Comparison of ENCODE assay signal across 10 cellular contexts in genomic region chr6:109449789-109450673, GRCh38. TPM values are rescaled to one million over a fixed set of nuclear protein-coding genes. Genes with fewer than 3 reads are reported as not detected.
DNase-seq lines count a peak whose midpoint lies in the region; ATAC-seq and TF ChIP-seq lines count a peak whose summit lies in the region.
"Had no signal": no experiment of that assay in that cellular context is flagged by ENCODE, and none has a peak within 500 bp of the region (broad histone marks: within the 10 kb centered on the region; RNA-seq: fewer than 3 reads in every experiment).

No MANE protein-coding gene starts in this region.

- peaks cover 55% of the 10 kb centered on the region for H3K4me1 ChIP-seq in Loucy (ENCODE audit: insufficient read depth, low read length, poor library complexity, severe bottlenecking)
- peaks cover 8% of the 10 kb centered on the region for H3K4me1 ChIP-seq in neural progenitor cell
- peaks cover 0 to 3% of the 10 kb centered on the region in 2 experiments for H3K4me1 ChIP-seq in trophoblast cell (ENCODE audit: control insufficient read depth in 1 of 2, insufficient read depth in 2 of 2, low read length in 2 of 2)

- no peaks in the 10 kb centered on the region for H3K9me3 Mint-ChIP-seq in activated naive CD8-positive, alpha-beta T cell treated with anti-CD3 and anti-CD28 coated beads, Interleukin-2, amount 50 U/mL, for 24 hours
- H3K9me3 Mint-ChIP-seq in neural progenitor cell: no peaks in the 10 kb centered on the region

- H2BK12ac ChIP-seq in trophoblast cell (ENCODE audit: low read length): no peak overlapping the region

- no peak overlapping the region for H4K12ac ChIP-seq in trophoblast cell (ENCODE audit: low read depth, low read length)

- H2BK120ac ChIP-seq in trophoblast cell (ENCODE audit: insufficient read depth, low read length, poor library complexity): no peak overlapping the region

- ATAC-seq in activated naive CD8-positive, alpha-beta T cell treated with anti-CD3 and anti-CD28 coated beads, Interleukin-2, amount 50 U/mL, for 24 hours: peak; percentile 12
- no peak for ATAC-seq in HG03196 (IDR thresholded peaks at IDR 0.05; ENCODE audit: unreplicated experiment)
- ATAC-seq: sciatic nerve had no signal

- no peak overlapping the region for H3K4ac ChIP-seq in trophoblast cell (ENCODE audit: low read depth, low read length)

- no peak overlapping the region for H3K4me3 Mint-ChIP-seq in activated naive CD8-positive, alpha-beta T cell treated with anti-CD3 and anti-CD28 coated beads, Interleukin-2, amount 50 U/mL, for 24 hours
- peak overlapping the region; percentile 48 for H3K4me3 Mint-ChIP-seq in neural progenitor cell

- H3K9me3 ChIP-seq in Loucy (ENCODE audit: insufficient read depth, low read depth, low read length) (no peaks in the 10 kb centered on the region), neural progenitor cell (ENCODE audit: low read depth) (no peaks in the 10 kb centered on the region), trophoblast cell (ENCODE audit: insufficient read depth, low read depth, low read length) (no peaks in the 10 kb centered on the region)

- POLR2A ChIA-PET in GM10248 (lab: Yijun Ruan, JAX): no interaction called here

- no CpG with 5 or more reads among the region's 16 CpGs for WGBS in trophoblast cell (ENCODE audit: extremely low coverage, insufficient coverage, insufficient read length)

- H4K20me1 ChIP-seq in Loucy (ENCODE audit: insufficient read depth, low read length, poor library complexity, severe bottlenecking) (peaks cover 2% of the 10 kb centered on the region), neural progenitor cell (ENCODE audit: low read depth) (peaks cover 4% of the 10 kb centered on the region)

- no peak overlapping the region for H3K27ac Mint-ChIP-seq in activated naive CD8-positive, alpha-beta T cell treated with anti-CD3 and anti-CD28 coated beads, Interleukin-2, amount 50 U/mL, for 24 hours
- no peak overlapping the region for H3K27ac Mint-ChIP-seq in neural progenitor cell

- H4K91ac ChIP-seq in trophoblast cell (ENCODE audit: low read depth, low read length): no peak overlapping the region

- no peak overlapping the region for H3K18ac ChIP-seq in trophoblast cell (ENCODE audit: low read length)

- TF ChIP-seq CTCF in GM10248 (IDR thresholded peaks at IDR 0.05; ENCODE audit: control extremely low read depth, extremely low read depth, low read depth, missing control alignments): no peak
- TF ChIP-seq CTCF in Loucy (conservative IDR thresholded peaks at IDR 0.05; ENCODE audit: low read length): peak; percentile 43
- TF ChIP-seq CTCF in neural progenitor cell (IDR thresholded peaks at IDR 0.05): no peak
- no peak for TF ChIP-seq CTCF in dorsolateral prefrontal cortex (IDR thresholded peaks at IDR 0.05 in 54 of 56, conservative IDR thresholded peaks at IDR 0.05 in 2 of 56; ENCODE audit: low read depth in 1 of 56, partially characterized antibody in 56 of 56)

- H3F3A ChIP-seq in Loucy (ENCODE audit: low read depth) (no peaks in the 10 kb centered on the region), neural progenitor cell (ENCODE audit: low read depth) (peaks cover 9% of the 10 kb centered on the region)

- intact Hi-C loops in dorsolateral prefrontal cortex (cut with DNase I): no loop called here

- H3K27me3 ChIP-seq in Loucy (ENCODE audit: insufficient read depth, low read length, poor library complexity, severe bottlenecking) (no peaks in the 10 kb centered on the region), neural progenitor cell (no peaks in the 10 kb centered on the region), dorsolateral prefrontal cortex (no peaks in the 10 kb centered on the region), trophoblast cell (ENCODE audit: insufficient read depth, low read length) (no peaks in the 10 kb centered on the region)

- H3K36me3 ChIP-seq in Loucy (ENCODE audit: insufficient read depth, low read length) (peaks cover 35% of the 10 kb centered on the region; the same call in 1 of the 2 replicates), neural progenitor cell (no peaks in the 10 kb centered on the region), trophoblast cell (ENCODE audit: control insufficient read depth in 1 of 2, insufficient read depth in 2 of 2, low read length in 2 of 2) (peaks cover 54 to 63% of the 10 kb centered on the region in 2 experiments)

- H3K4me1 Mint-ChIP-seq in activated naive CD8-positive, alpha-beta T cell treated with anti-CD3 and anti-CD28 coated beads, Interleukin-2, amount 50 U/mL, for 24 hours: peaks cover 38% of the 10 kb centered on the region
- peaks cover 7% of the 10 kb centered on the region for H3K4me1 Mint-ChIP-seq in neural progenitor cell

- H3K27ac ChIP-seq in neural progenitor cell (no peak overlapping the region), dorsolateral prefrontal cortex (no peak overlapping the region), trophoblast cell (ENCODE audit: low read depth, low read length) (no peak overlapping the region)

- peak overlapping the region; percentile 51 for H3K4me3 ChIP-seq in Loucy (ENCODE audit: low read length, poor library complexity, severe bottlenecking)
- no peak overlapping the region for H3K4me3 ChIP-seq in neural progenitor cell
- H3K4me3 ChIP-seq in dorsolateral prefrontal cortex: no peak overlapping the region
- no peak overlapping the region for H3K4me3 ChIP-seq in trophoblast cell (ENCODE audit: low read depth, low read length)

- peak; percentile 17 for DNase-seq in GM10248 (ENCODE audit: extremely low spot score)
- no peak for DNase-seq in activated naive CD8-positive, alpha-beta T cell treated with anti-CD3 and anti-CD28 coated beads, Interleukin-2, amount 50 U/mL, for 24 hours
- DNase-seq in neural progenitor cell (ENCODE audit: low spot score): no peak
- no peak for DNase-seq in dorsolateral prefrontal cortex
- no peak for DNase-seq in trophoblast cell
- DNase-seq: NCI-H510A, SHP77 had no signal

- no peak overlapping the region for H3K14ac ChIP-seq in trophoblast cell (ENCODE audit: low read length)

- H3K9me2 ChIP-seq in Loucy (replicated peaks; ENCODE audit: low read depth, low read length): no peaks in the 10 kb centered on the region

- peaks cover 48% of the 10 kb centered on the region for H3K79me2 ChIP-seq in Loucy (ENCODE audit: insufficient read depth, low read length)
- H3K79me2 ChIP-seq in neural progenitor cell (ENCODE audit: low read depth): peaks cover 13% of the 10 kb centered on the region
- no peaks in the 10 kb centered on the region for H3K79me2 ChIP-seq in trophoblast cell (ENCODE audit: control insufficient read depth, insufficient read depth, low read length, poor library complexity)

- peaks cover 2% of the 10 kb centered on the region for H3K79me1 ChIP-seq in trophoblast cell (ENCODE audit: low read length)

- peak overlapping the region; percentile 52 for H3K9ac ChIP-seq in Loucy (ENCODE audit: low read depth, low read length, poor library complexity, severe bottlenecking)
- no peak overlapping the region for H3K9ac ChIP-seq in neural progenitor cell
- no peak overlapping the region for H3K9ac ChIP-seq in trophoblast cell (ENCODE audit: low read length)

- no peak overlapping the region for H3K23ac ChIP-seq in trophoblast cell (ENCODE audit: low read length)

- no peak overlapping the region for H2AK5ac ChIP-seq in trophoblast cell (ENCODE audit: low read length)

- H2AFZ ChIP-seq in Loucy (ENCODE audit: low read length): no peak overlapping the region
- H2AFZ ChIP-seq in neural progenitor cell (replicated peaks): no peak overlapping the region
- no peak overlapping the region for H2AFZ ChIP-seq in trophoblast cell (ENCODE audit: insufficient read depth, low read length, poor library complexity)

- H3K4me2 ChIP-seq in Loucy (ENCODE audit: low read depth, low read length, poor library complexity, severe bottlenecking): peak overlapping the region; percentile 72
- H3K4me2 ChIP-seq in neural progenitor cell: no peak overlapping the region
- H3K4me2 ChIP-seq in trophoblast cell (ENCODE audit: low read length): no peak overlapping the region

- CTCF ChIA-PET in GM10248 (lab: Yijun Ruan, JAX): interaction anchor here (1.2 kb wide), 3 partner anchors 9 to 67 kb away, joined by 3 to 4 read pairs (median 4); no protein-coding TSS in a partner anchor

- no peaks in the 10 kb centered on the region for H3K27me3 Mint-ChIP-seq in activated naive CD8-positive, alpha-beta T cell treated with anti-CD3 and anti-CD28 coated beads, Interleukin-2, amount 50 U/mL, for 24 hours
- peaks cover 6% of the 10 kb centered on the region for H3K27me3 Mint-ChIP-seq in neural progenitor cell (ENCODE audit: insufficient read depth, low read depth)

- no peak overlapping the region for H2BK5ac ChIP-seq in trophoblast cell (ENCODE audit: low read depth, low read length, poor library complexity)

- no peak overlapping the region for H4K8ac ChIP-seq in trophoblast cell (ENCODE audit: low read depth, low read length)

- H3K36me3 Mint-ChIP-seq in activated naive CD8-positive, alpha-beta T cell treated with anti-CD3 and anti-CD28 coated beads, Interleukin-2, amount 50 U/mL, for 24 hours (ENCODE audit: low read depth): peaks cover 15% of the 10 kb centered on the region
- H3K36me3 Mint-ChIP-seq in neural progenitor cell: peaks cover 17% of the 10 kb centered on the region

RNA-seq across cellular contexts. Expression of gene MICAL1, which starts 5.5 kb away (rescaled TPM):
- total RNA-seq in neural progenitor cell (ENCODE audit: low replicate concordance): 50.6 and 123 TPM in 2 replicates
- total RNA-seq in dorsolateral prefrontal cortex: 10 to 100 TPM; 22.6 to 77.0 (median 42.3) TPM
- 35.4 and 36.0 TPM in 2 replicates for polyA plus RNA-seq in trophoblast cell (2013)

RNA-seq across cellular contexts. Expression of gene SMPD2, which starts 9.5 kb away (rescaled TPM):
- total RNA-seq in neural progenitor cell (ENCODE audit: low replicate concordance): 10.3 and 11.5 TPM in 2 replicates
- 10 to 100 TPM in 28 of 120 experiments, 1 to 10 TPM in 92; 3.5 to 16.3 (median 7.9) TPM for total RNA-seq in dorsolateral prefrontal cortex
- 9.5 and 9.7 TPM in 2 replicates for polyA plus RNA-seq in trophoblast cell (2013)

RNA-seq across cellular contexts. Expression of gene PPIL6, which starts 9.6 kb away (rescaled TPM):
- total RNA-seq in neural progenitor cell (ENCODE audit: low replicate concordance) (4.8 and 7.9 TPM in 2 replicates), dorsolateral prefrontal cortex (10 to 100 TPM in 73 of 120 experiments, 1 to 10 TPM in 47; 5.2 to 18.3 (median 10.6) TPM)
- polyA plus RNA-seq in trophoblast cell (2013): 0.47 and 0.63 TPM in 2 replicates

RNA-seq across cellular contexts. Expression of gene ZBTB24, which starts 33.0 kb away (rescaled TPM):
- total RNA-seq in neural progenitor cell (ENCODE audit: low replicate concordance) (13.9 and 17.3 TPM in 2 replicates), dorsolateral prefrontal cortex (10 to 100 TPM in 61 of 120 experiments, 1 to 10 TPM in 59; 5.4 to 12.6 (median 10.0) TPM)
- polyA plus RNA-seq in trophoblast cell (2013): 4.9 and 5.1 TPM in 2 replicates
